12 cellular contexts compared by ENCODE assay signal in the genomic region with DNA sequence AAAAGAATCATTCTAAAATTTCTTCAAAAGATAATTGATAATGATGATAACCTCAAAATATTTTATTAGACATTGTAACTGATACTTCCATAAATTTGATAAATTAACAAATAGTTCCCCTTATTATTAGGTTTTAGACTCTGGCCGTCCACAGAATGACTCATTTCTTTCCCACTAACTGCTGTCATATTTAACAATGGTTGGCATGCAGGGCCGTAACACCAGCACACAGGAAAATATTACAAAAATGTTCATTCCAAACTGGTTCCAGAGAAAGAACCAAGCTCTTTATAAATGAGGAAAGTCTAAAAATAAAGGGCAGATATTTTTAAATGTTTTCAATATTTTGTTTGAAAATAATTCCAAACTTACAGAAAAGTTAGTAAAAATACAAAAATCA. TPM values are rescaled to one million over a fixed set of nuclear protein-coding genes. Genes with fewer than 3 reads are reported as not detected.
A peak's percentile ranks its signal among the peaks of the same experiment; 100 is the strongest.
DNase-seq lines count a peak whose midpoint lies in the region; ATAC-seq and TF ChIP-seq lines count a peak whose summit lies in the region.
"Had no signal": no experiment of that assay in that cellular context is flagged by ENCODE, and none has a peak within 500 bp of the region (broad histone marks: within the 10 kb centered on the region; RNA-seq: fewer than 3 reads in every experiment).

No MANE protein-coding gene starts in this region.

- peak; percentile 42 for DNase-seq in HS-5 (ENCODE audit: low read depth)
- DNase-seq in chondrocyte (ENCODE audit: low spot score), result no peak
- no peak for DNase-seq in left ventricle myocardium inferior
- DNase-seq in stromal cell of bone marrow (ENCODE audit: low read depth), result peak; percentile 36
- DNase-seq in activated effector memory CD4-positive, alpha-beta T cell treated with Interleukin-2 at 50 U/mL for 16 hours, result no peak
- no peak for DNase-seq in CD8-positive, alpha-beta memory T cell
- DNase-seq: mesendoderm, NCI-H1105, small intestine had no signal

- H3K9me3 Mint-ChIP-seq in chondrocyte (ENCODE audit: low read depth), result peaks cover 27% of the 10 kb centered on the region
- peaks cover 7 to 18% (median 14%) of the 10 kb centered on the region in 5 donors for H3K9me3 Mint-ChIP-seq in CD8-positive, alpha-beta memory T cell

- CTCF ChIA-PET in CD8-positive, alpha-beta memory T cell (lab: Charles Lee), result no interaction called here

- peaks cover 13% of the 10 kb centered on the region for H3K36me3 Mint-ChIP-seq in chondrocyte (ENCODE audit: low read depth)
- no peaks in the 10 kb centered on the region for H3K36me3 Mint-ChIP-seq in CD8-positive, alpha-beta memory T cell

- H3K9me3 ChIP-seq in left ventricle myocardium inferior (replicated peaks), result peaks cover 34% of the 10 kb centered on the region
- H3K9me3 ChIP-seq in CD8-positive, alpha-beta memory T cell (ENCODE audit: low read length), result no peaks in the 10 kb centered on the region

- no peaks in the 10 kb centered on the region for H3K27me3 ChIP-seq in left ventricle myocardium inferior (ENCODE audit: low read depth)
- no peaks in the 10 kb centered on the region for H3K27me3 ChIP-seq in CD8-positive, alpha-beta memory T cell (ENCODE audit: insufficient read depth, low read length, poor library complexity, severe bottlenecking)

- intact Hi-C loops in left ventricle myocardium inferior (cut with micrococcal nuclease), result no loop called here

- H3K27ac Mint-ChIP-seq in chondrocyte (ENCODE audit: unreplicated experiment), result peak overlapping the region; percentile 85
- no peak overlapping the region for H3K27ac Mint-ChIP-seq in CD8-positive, alpha-beta memory T cell
- H3K27ac Mint-ChIP-seq: activated T-helper 2 cell treated with anti-CD3 and anti-CD28 coated beads, Interferon-gamma antibody, Interleukin-2, Interleukin-4, amounts not matched to agents 10 μg/mL and 5 μg/mL and 100 μg/mL, durations not matched to agents 14 hours and 24 hours and 36 hours had no signal

- H3K4me3 ChIP-seq in left ventricle myocardium inferior, result no peak overlapping the region
- no peak overlapping the region for H3K4me3 ChIP-seq in CD8-positive, alpha-beta memory T cell (ENCODE audit: low read length)

- POLR2A ChIA-PET in CD8-positive, alpha-beta memory T cell (lab: Charles Lee), result no interaction called here

- peaks cover 38% of the 10 kb centered on the region for H3K4me1 ChIP-seq in left ventricle myocardium inferior
- no peaks in the 10 kb centered on the region for H3K4me1 ChIP-seq in CD8-positive, alpha-beta memory T cell (ENCODE audit: insufficient read depth, low read length)

- H3K27ac ChIP-seq in left ventricle myocardium inferior (replicated peaks), result peak overlapping the region; percentile 65
- no peak overlapping the region for H3K27ac ChIP-seq in CD8-positive, alpha-beta memory T cell (ENCODE audit: low read depth, low read length)

- peaks cover 49% of the 10 kb centered on the region for H3K4me1 Mint-ChIP-seq in chondrocyte (ENCODE audit: low read depth)
- H3K4me1 Mint-ChIP-seq in CD8-positive, alpha-beta memory T cell, result no peaks in the 10 kb centered on the region

- H3K27me3 Mint-ChIP-seq in chondrocyte (ENCODE audit: low read depth), result no peaks in the 10 kb centered on the region
- H3K27me3 Mint-ChIP-seq in CD8-positive, alpha-beta memory T cell, result no peaks in the 10 kb centered on the region

- H3K4me3 Mint-ChIP-seq in chondrocyte (ENCODE audit: unreplicated experiment), result no peak overlapping the region
- no peak overlapping the region for H3K4me3 Mint-ChIP-seq in CD8-positive, alpha-beta memory T cell

- ATAC-seq in GM21529 (IDR thresholded peaks at IDR 0.05; ENCODE audit: unreplicated experiment), result no peak
- no peak for ATAC-seq in GM18520 (IDR thresholded peaks at IDR 0.05; ENCODE audit: unreplicated experiment)

- TF ChIP-seq CTCF in chondrocyte (IDR thresholded peaks at IDR 0.05) (no peak), left ventricle myocardium inferior (IDR thresholded peaks at IDR 0.05; ENCODE audit: borderline replicate concordance) (no peak)

- H3K36me3 ChIP-seq in left ventricle myocardium inferior, result peaks cover 11% of the 10 kb centered on the region
- no peaks in the 10 kb centered on the region for H3K36me3 ChIP-seq in CD8-positive, alpha-beta memory T cell (ENCODE audit: insufficient read depth, low read length)

RNA-seq across cellular contexts. Expression of gene WDFY3, which starts 28.2 kb away (rescaled TPM):
- total RNA-seq in chondrocyte (59.5 to 80.1 TPM (median 61.9 TPM) in 3 replicates), left ventricle myocardium inferior (48.7 TPM)
- under 1 TPM; 0.53 to 0.85 TPM for total RNA-seq in CD8-positive, alpha-beta memory T cell
- not detected for polyA plus RNA-seq in CD8-positive, alpha-beta memory T cell

Comparison
In these comparisons a context has a peak if more than half of its experiments do, and no peak if none do; other contexts are left out.
1. DNase-seq: peak in HS-5 (single experiment) and stromal cell of bone marrow (single experiment); none in chondrocyte (single experiment), left ventricle myocardium inferior (single experiment), activated effector memory CD4-positive, alpha-beta T cell treated with Interleukin-2 at 50 U/mL for 16 hours (single experiment) and CD8-positive, alpha-beta memory T cell (0 of 5).
2. RNA of gene WDFY3, which starts 28.2 kb away (total RNA-seq): 59.5 to 80.1 TPM in chondrocyte and 48.7 TPM in left ventricle myocardium inferior (single experiment); 0.53 to 0.85 TPM in CD8-positive, alpha-beta memory T cell; every median in the first group is over 10 times any median in the second.